ENCODE assay signal across 1 cellular context in the genomic region with DNA sequence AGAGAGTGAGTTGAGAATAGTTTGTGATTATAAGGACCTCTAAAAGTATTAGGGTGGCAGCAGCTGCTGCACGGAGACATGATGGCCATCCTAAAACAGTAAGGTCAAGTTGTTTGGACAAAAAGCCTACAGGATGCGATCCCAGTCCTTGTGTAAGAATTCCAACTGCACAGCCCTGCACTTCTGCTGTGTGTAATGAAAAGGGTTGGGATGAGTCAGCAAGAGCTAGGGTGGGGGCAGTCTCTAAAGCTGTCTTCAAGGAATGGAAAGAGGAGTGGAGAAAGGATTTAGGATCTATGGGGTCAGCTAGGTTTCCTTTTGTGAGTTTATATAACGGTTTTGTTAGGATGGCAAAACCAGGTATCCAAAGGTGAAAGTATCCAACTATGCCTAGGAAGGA. TPM values are rescaled to one million over a fixed set of nuclear protein-coding genes. Genes with fewer than 3 reads are reported as not detected.
"Had no signal": no experiment of that assay in that cellular context is flagged by ENCODE, and none has a peak within 500 bp of the region (broad histone marks: within the 10 kb centered on the region; RNA-seq: fewer than 3 reads in every experiment).

No MANE protein-coding gene starts in this region.

RNA-seq across cellular contexts. Expression of gene CCDC141, which starts 3.6 kb away (rescaled TPM):
- total RNA-seq: SJSA1 had no signal
